Comparison of ENCODE assay signal across 22 cellular contexts in genomic region chr19:6719540-6719861, GRCh38. TPM values are rescaled to one million over a fixed set of nuclear protein-coding genes. Genes with fewer than 3 reads are reported as not detected.
A peak's percentile ranks its signal among the peaks of the same experiment; 100 is the strongest.
DNase-seq lines count a peak whose midpoint lies in the region; ATAC-seq and TF ChIP-seq lines count a peak whose summit lies in the region.
"Had no signal": no experiment of that assay in that cellular context is flagged by ENCODE, and none has a peak within 500 bp of the region (broad histone marks: within the 10 kb centered on the region; RNA-seq: fewer than 3 reads in every experiment).

No MANE protein-coding gene starts in this region.

- no peak overlapping the region for H3K56ac ChIP-seq in H9 (ENCODE audit: insufficient read length, low read depth, low read length)

- H2BK120ac ChIP-seq in H9 (ENCODE audit: low read depth, low read length, poor library complexity, severe bottlenecking) = no peak overlapping the region

- no peaks in the 10 kb centered on the region for H3K27me3 Mint-ChIP-seq in stimulated activated memory B cell treated with anti-CD40 and anti-IgM and Interleukin-4, amounts not matched to agents 10 μg/mL and 1 μg/mL and 100 μg/mL, for 72 hours
- peaks cover 6% of the 10 kb centered on the region for H3K27me3 Mint-ChIP-seq in H9 (ENCODE audit: low read depth)

- H3K9ac ChIP-seq in liver (ENCODE audit: low read depth in 1 of 2, low read length in 2 of 2) (peak overlapping the region; percentile 95 to 97), Karpas-422 (ENCODE audit: low read length) (no peak overlapping the region), H9 (ENCODE audit: extremely low read depth, insufficient read length, low read length) (no peak overlapping the region)

- TF ChIP-seq CTCF in RWPE1 (conservative IDR thresholded peaks at IDR 0.05; ENCODE audit: low read depth) (no peak), cardiac fibroblast (IDR thresholded peaks at IDR 0.05; ENCODE audit: low read depth, low read length) (no peak), liver (IDR thresholded peaks at IDR 0.05; ENCODE audit: low read depth, low read length, missing input control) (no peak), H9 (conservative IDR thresholded peaks at IDR 0.05) (no peak)

- H2BK5ac ChIP-seq in H9 (ENCODE audit: insufficient read length, low read length) = no peak overlapping the region

- H2AFZ ChIP-seq in Karpas-422 (ENCODE audit: low read length) (no peak overlapping the region), H9 (ENCODE audit: low read length) (no peak overlapping the region)

- TF ChIP-seq RAD21 in liver (IDR thresholded peaks at IDR 0.05) = peak in 1 of 2 donors; percentile 23

- no peaks in the 10 kb centered on the region for H3K79me1 ChIP-seq in H9 (ENCODE audit: insufficient read depth, low read depth, low read length, poor library complexity, severe bottlenecking)

- no peaks in the 10 kb centered on the region for H3K27me3 ChIP-seq in liver (ENCODE audit: control insufficient read depth in 4 of 4, insufficient read depth in 4 of 4, low read length in 3 of 4)
- H3K27me3 ChIP-seq in Karpas-422 (ENCODE audit: low read length) = no peaks in the 10 kb centered on the region
- H3K27me3 ChIP-seq in H9 (ENCODE audit: insufficient read depth, low read length) = no peaks in the 10 kb centered on the region
- H3K27me3 ChIP-seq: tibial nerve had no signal

- DNase-seq in RWPE1 (ENCODE audit: low spot score) (no peak), cardiac fibroblast (ENCODE audit: low read depth in 2 of 2) (no peak), Karpas-422 (no peak), H9 (no peak)
- DNase-seq in activated CD4-positive, CD25-positive, alpha-beta regulatory T cell treated with anti-CD3 and anti-CD28 coated beads, Interleukin-2, amount 50 U/mL, for 72 hours = no peak
- DNase-seq: activated CD4-positive, alpha-beta T cell treated with anti-CD3 and anti-CD28 coated beads, Interleukin-2, amount 50 U/mL, for 1 hour; activated CD8-positive, alpha-beta memory T cell treated with anti-CD3 and anti-CD28 coated beads, Interleukin-2, amount 50 U/mL, for 48 hours; activated gamma-delta T cell; AML-193; central memory CD4-positive, alpha-beta T cell; EL; GOT3; NCI-H1105; NCI-H524 treated with DMSO at 0.1 percent for 48 hours had no signal

- no peak overlapping the region for H4K8ac ChIP-seq in H9 (replicated peaks; ENCODE audit: insufficient read length, low read depth, low read length)

- peak overlapping the region; percentile 61 to 71 for H3K4me3 ChIP-seq in cardiac fibroblast (replicated peaks in 1 of 2; ENCODE audit: low read depth in 2 of 2, low read length in 2 of 2)
- peak overlapping the region; percentile 74 to 99 (median 89) for H3K4me3 ChIP-seq in liver (ENCODE audit: low read depth in 1 of 3, low read length in 3 of 3)
- H3K4me3 ChIP-seq in Karpas-422 (ENCODE audit: low read length) = no peak overlapping the region

- no peak overlapping the region for H3K4ac ChIP-seq in H9 (ENCODE audit: low read depth, low read length)

- no peak overlapping the region for H2BK20ac ChIP-seq in H9 (ENCODE audit: low read depth, low read length, poor library complexity, severe bottlenecking)

- no peak overlapping the region for H3K23ac ChIP-seq in H9 (ENCODE audit: insufficient read length, low read depth, low read length)

- no peaks in the 10 kb centered on the region for H3K9me2 ChIP-seq in Karpas-422 (replicated peaks; ENCODE audit: insufficient read depth, low read length)

- H4K5ac ChIP-seq in H9 (ENCODE audit: insufficient read length, low read depth, low read length) = no peak overlapping the region

- peaks cover 7% of the 10 kb centered on the region for H3K9me3 Mint-ChIP-seq in stimulated activated memory B cell treated with anti-CD40 and anti-IgM and Interleukin-4, amounts not matched to agents 10 μg/mL and 1 μg/mL and 100 μg/mL, for 72 hours
- peaks cover 4 to 6% of the 10 kb centered on the region in 2 experiments; a peak in 4 of 5 replicates for H3K9me3 Mint-ChIP-seq in H9
- H3K9me3 Mint-ChIP-seq: naive thymus-derived CD8-positive, alpha-beta T cell had no signal

- no peak overlapping the region for H2AK5ac ChIP-seq in H9 (ENCODE audit: insufficient read length, low read length)

- H3K4me3 Mint-ChIP-seq in stimulated activated memory B cell treated with anti-CD40 and anti-IgM and Interleukin-4, amounts not matched to agents 10 μg/mL and 1 μg/mL and 100 μg/mL, for 72 hours = no peak overlapping the region
- H3K4me3 Mint-ChIP-seq in H9 = no peak overlapping the region; a peak in 1 of 5 replicates
- H3K4me3 Mint-ChIP-seq: memory B cell; naive thymus-derived CD8-positive, alpha-beta T cell had no signal

- H4K91ac ChIP-seq in H9 (ENCODE audit: insufficient read length, low read depth, low read length) = no peak overlapping the region

- H3K27ac ChIP-seq in RWPE1 = peak overlapping the region; percentile 49
- H3K27ac ChIP-seq in liver (ENCODE audit: low read depth in 1 of 2, low read length in 2 of 2) = peak overlapping the region; percentile 76 to 77
- H3K27ac ChIP-seq in Karpas-422 (ENCODE audit: low read length) = no peak overlapping the region
- no peak overlapping the region for H3K27ac ChIP-seq in H9 (ENCODE audit: insufficient read length, low read depth, low read length)

- H3K23me2 ChIP-seq in H9 (ENCODE audit: insufficient read length, low read depth, low read length, poor library complexity, severe bottlenecking) = no peaks in the 10 kb centered on the region

- H3K4me1 ChIP-seq in liver (ENCODE audit: control insufficient read depth in 4 of 4, insufficient read depth in 4 of 4, low read length in 3 of 4) (peaks cover 3 to 47% (median 33%) of the 10 kb centered on the region in 4 donors), Karpas-422 (ENCODE audit: low read length) (peaks cover 8% of the 10 kb centered on the region), H9 (ENCODE audit: insufficient read depth, low read length) (no peaks in the 10 kb centered on the region; the same call in 1 of the 2 replicates)

- peaks cover 47% of the 10 kb centered on the region for H3K4me1 Mint-ChIP-seq in stimulated activated memory B cell treated with anti-CD40 and anti-IgM and Interleukin-4, amounts not matched to agents 10 μg/mL and 1 μg/mL and 100 μg/mL, for 72 hours
- H3K4me1 Mint-ChIP-seq in H9 = peaks cover 6 to 35% of the 10 kb centered on the region in 2 experiments

- WGBS in liver = 37% methylated on average over 6 of the region's 6 CpGs
- WGBS in H9 (ENCODE audit: extremely low coverage, insufficient read length, low lambda C conversion rate) = 100% methylated on average over 2 of the region's 6 CpGs

- no peaks in the 10 kb centered on the region for H3K36me3 Mint-ChIP-seq in stimulated activated memory B cell treated with anti-CD40 and anti-IgM and Interleukin-4, amounts not matched to agents 10 μg/mL and 1 μg/mL and 100 μg/mL, for 72 hours
- H3K36me3 Mint-ChIP-seq in H9 (ENCODE audit: insufficient read depth in 1 of 3, low read depth in 3 of 3) = peaks cover 0 to 4% (median 3%) of the 10 kb centered on the region in 3 experiments; a peak in 2 of 7 replicates
- H3K36me3 Mint-ChIP-seq: naive thymus-derived CD8-positive, alpha-beta T cell had no signal

- no peak overlapping the region for H3K4me2 ChIP-seq in Karpas-422 (ENCODE audit: low read depth, low read length, poor library complexity, severe bottlenecking)
- H3K4me2 ChIP-seq in H9 (ENCODE audit: insufficient read depth, insufficient read length, low read length) = no peak overlapping the region

- POLR2A ChIA-PET in RWPE1 (lab: Yijun Ruan, JAX; ENCODE audit: low non-redundant PET) = no interaction called here

- no peak overlapping the region for H3K14ac ChIP-seq in H9 (ENCODE audit: insufficient read depth, low read length)

- H3K36me3 ChIP-seq in liver (ENCODE audit: control insufficient read depth in 4 of 4, insufficient read depth in 3 of 4, low read depth in 1 of 4, low read length in 3 of 4) (peaks cover 3 to 28% (median 22%) of the 10 kb centered on the region in 4 donors), Karpas-422 (ENCODE audit: insufficient read depth, low read length) (no peaks in the 10 kb centered on the region)
- H3K36me3 ChIP-seq: tibial nerve had no signal

- no peaks in the 10 kb centered on the region for H3K9me3 ChIP-seq in liver (ENCODE audit: control insufficient read depth in 4 of 4, low read length in 3 of 4)
- no peaks in the 10 kb centered on the region for H3K9me3 ChIP-seq in Karpas-422 (ENCODE audit: low read length)
- no peaks in the 10 kb centered on the region for H3K9me3 ChIP-seq in H9 (ENCODE audit: control insufficient read depth, low read depth, low read length)
- H3K9me3 ChIP-seq: Caco-2, tibial nerve had no signal

- H3K18ac ChIP-seq in H9 (ENCODE audit: insufficient read length, low read depth, low read length) = no peak overlapping the region

- peak overlapping the region; percentile 87 for H3K27ac Mint-ChIP-seq in stimulated activated memory B cell treated with anti-CD40 and anti-IgM and Interleukin-4, amounts not matched to agents 10 μg/mL and 1 μg/mL and 100 μg/mL, for 72 hours
- H3K27ac Mint-ChIP-seq in H9 = no peak overlapping the region; a peak in 1 of 7 replicates
- H3K27ac Mint-ChIP-seq: naive thymus-derived CD8-positive, alpha-beta T cell had no signal

- no peak overlapping the region for H2BK12ac ChIP-seq in H9 (ENCODE audit: insufficient read length, low read depth, low read length)

- ATAC-seq in stimulated activated memory B cell treated with anti-CD40 and anti-IgM and Interleukin-4, amounts not matched to agents 10 μg/mL and 1 μg/mL and 100 μg/mL, for 72 hours = no peak

- no peak overlapping the region for H3T11ph ChIP-seq in H9 (ENCODE audit: low read length)

- CTCF ChIA-PET in RWPE1 (lab: Yijun Ruan, JAX) = no interaction called here

- H2BK15ac ChIP-seq in H9 (ENCODE audit: low read depth, low read length) = no peak overlapping the region

- no peaks in the 10 kb centered on the region for H4K20me1 ChIP-seq in Karpas-422 (ENCODE audit: insufficient read depth, low read depth, low read length)
- H4K20me1 ChIP-seq in H9 (ENCODE audit: control insufficient read depth, insufficient read depth, insufficient read length) = no peaks in the 10 kb centered on the region

- no peaks in the 10 kb centered on the region for H3K79me2 ChIP-seq in Karpas-422 (ENCODE audit: low read length)
- no peaks in the 10 kb centered on the region for H3K79me2 ChIP-seq in H9 (ENCODE audit: insufficient read depth, low read length)

RNA-seq across cellular contexts. Expression of gene C3, which starts 0.9 kb away (rescaled TPM):
- total RNA-seq in liver = 1,000 to 10,000 TPM; 4,543 to 9,349 TPM
- 1,000 to 10,000 TPM; 7,734 to 8,295 TPM for polyA plus RNA-seq in liver
- total RNA-seq in Karpas-422 (2014; rRNA removed; shearing (Covaris generic); ENCODE audit: low replicate concordance) = not detected in 2 replicates
- 4.9 and 5.9 TPM in 2 replicates for total RNA-seq in H9 (2021)
- polyA plus RNA-seq: naive thymus-derived CD8-positive, alpha-beta T cell had no signal

RNA-seq across cellular contexts. Expression of gene GPR108, which starts 17.9 kb away (rescaled TPM):
- total RNA-seq in liver (10 to 100 TPM; 17.2 to 28.9 TPM), H9 (2021) (38.2 and 39.3 TPM in 2 replicates)
- polyA plus RNA-seq in liver = 10 to 100 TPM; 32.0 to 34.2 TPM
- total RNA-seq in Karpas-422 (2014; rRNA removed; shearing (Covaris generic); ENCODE audit: low replicate concordance) = 34.7 and 41.8 TPM in 2 replicates

RNA-seq across cellular contexts. Expression of gene TRIP10, which starts 20.0 kb away (rescaled TPM):
- total RNA-seq in liver (1 to 10 TPM; 6.1 to 9.9 TPM), H9 (2021) (54.1 and 56.4 TPM in 2 replicates)
- polyA plus RNA-seq in liver = 1 to 10 TPM; 3.4 to 8.7 TPM
- 6.5 and 15.7 TPM in 2 replicates for total RNA-seq in Karpas-422 (2014; rRNA removed; shearing (Covaris generic); ENCODE audit: low replicate concordance)

RNA-seq across cellular contexts. Expression of gene SH2D3A, which starts 47.7 kb away (rescaled TPM):
- total RNA-seq in liver (1 to 10 TPM in 1 of 2 donors, under 1 TPM in 1; 0.23 to 1.0 TPM), H9 (2021) (17.9 and 22.0 TPM in 2 replicates)
- 1 to 10 TPM in 1 of 2 donors, under 1 TPM in 1; 0.54 to 1.0 TPM for polyA plus RNA-seq in liver
- total RNA-seq in Karpas-422 (2014; rRNA removed; shearing (Covaris generic); ENCODE audit: low replicate concordance) = 3.3 and 18.9 TPM in 2 replicates

RNA-seq across cellular contexts. Expression of gene TNFSF14, which starts 49.5 kb away (rescaled TPM):
- total RNA-seq in liver = 10 to 100 TPM; 10.1 to 75.6 TPM
- 10 to 100 TPM in 1 of 2 donors, 1 to 10 TPM in 1; 6.5 to 14.7 TPM for polyA plus RNA-seq in liver
- 1.8 TPM in 1 of 2 replicates, not detected in the other for total RNA-seq in Karpas-422 (2014; rRNA removed; shearing (Covaris generic); ENCODE audit: low replicate concordance)
- not detected in 2 replicates for total RNA-seq in H9 (2021)
- total RNA-seq: Caco-2, HT1080, pulmonary artery endothelial cell had no signal

Comparison
In these comparisons a context has a peak if more than half of its experiments do, and no peak if none do; other contexts are left out.
1. H3K27ac ChIP-seq: peak in RWPE1 (single experiment) and liver (2 of 2); none in Karpas-422 (single experiment) and H9 (single experiment).
2. H3K9ac ChIP-seq: peak in liver (2 of 2); none in Karpas-422 (single experiment) and H9 (single experiment).
3. RNA of gene C3, which starts 0.9 kb away (total RNA-seq): 4,543 to 9,349 TPM in liver; 4.9 to 5.9 TPM in H9 and not detected in Karpas-422; every median in the first group is over 100 times any median in the second.